In the genomic region with DNA sequence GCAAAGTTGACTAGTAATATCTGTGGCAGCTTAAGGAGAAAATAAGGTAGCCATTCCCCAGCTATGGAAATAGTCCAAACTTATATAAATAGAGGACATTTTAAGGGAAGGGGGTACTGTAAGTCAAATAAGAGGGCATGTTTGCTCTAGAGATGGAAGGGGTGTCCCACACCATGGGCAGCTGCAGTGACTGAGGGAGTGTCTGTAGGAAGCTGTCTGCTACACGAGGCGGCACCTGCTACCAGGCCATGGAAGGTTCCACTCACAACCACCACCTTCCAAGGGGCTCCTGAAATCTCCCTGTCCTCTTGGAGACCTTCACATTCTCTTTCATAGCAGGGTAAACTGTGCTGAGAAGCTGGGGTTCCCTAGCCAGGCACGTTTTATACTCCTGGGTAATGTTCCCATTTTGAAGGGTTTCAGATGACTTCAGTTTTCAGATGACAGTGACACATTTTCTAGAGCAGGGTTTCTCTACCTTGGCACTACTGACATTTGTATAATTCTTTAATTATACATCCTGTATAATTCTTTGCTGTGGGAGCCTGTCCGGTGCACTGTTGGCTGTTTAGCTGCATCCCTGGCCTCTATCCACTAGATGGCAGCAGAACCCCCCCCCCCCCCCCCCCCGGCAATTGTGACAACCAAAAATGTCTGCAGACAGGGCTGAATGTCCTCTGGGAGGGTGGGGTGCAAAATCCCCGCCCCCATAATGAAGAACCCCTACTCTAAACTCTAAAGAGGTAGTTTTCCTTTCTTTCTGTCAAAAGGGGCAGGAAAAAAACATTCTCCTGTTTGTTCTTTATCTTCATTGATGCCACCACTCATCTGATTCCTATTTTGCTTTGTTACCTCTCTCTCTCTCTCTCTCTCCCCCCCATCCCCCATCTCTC, we compare ENCODE assay signal across 1 cellular context.
TF ChIP-seq lines count a peak whose summit lies in the region.

No MANE protein-coding gene starts in this region.

TF ChIP-seq in WTC11, 78 proteins besides CTCF, POLR2A, EP300 and RAD21 (continued from another document):
- no peak for TF ChIP-seq PRDM15 (CRISPR knock-in tag; IDR thresholded peaks at IDR 0.05)
